Comparison of ENCODE assay signal across 7 cellular contexts in genomic region chr5:127959152-127959764, GRCh38.
DNase-seq lines count a peak whose midpoint lies in the region; ATAC-seq lines count a peak whose summit lies in the region.

No MANE protein-coding gene starts in this region.

- peaks cover 18 to 37% of the 10 kb centered on the region in 2 donors for H3K4me1 ChIP-seq in muscle layer of duodenum (ENCODE audit: control insufficient read depth in 1 of 2, insufficient read depth in 2 of 2, low read length in 2 of 2)

- no peaks in the 10 kb centered on the region for H3K27me3 ChIP-seq in muscle layer of duodenum (ENCODE audit: low read depth, low read length)

- no peak for ATAC-seq in HG03439 (IDR thresholded peaks at IDR 0.05; ENCODE audit: unreplicated experiment)

- DNase-seq in HS-5 (ENCODE audit: low read depth) = peak; percentile 73
- peak; percentile 95 for DNase-seq in NCI-H748 (lab: John Stamatoyannopoulos, UW; ENCODE audit: unreplicated experiment)
- peak; percentile 89 for DNase-seq in cerebellar cortex (ENCODE audit: low spot score)
- DNase-seq in retina = no peak
- no peak for DNase-seq in SKM-1 treated with dmso at 0.1 percent for 144 hours (lab: John Stamatoyannopoulos, UW; ENCODE audit: unreplicated experiment)

- H3K27ac ChIP-seq in muscle layer of duodenum (ENCODE audit: low read length) = peak overlapping the region; percentile 41

- H3K36me3 ChIP-seq in muscle layer of duodenum (ENCODE audit: control insufficient read depth in 1 of 2, insufficient read depth in 2 of 2, low read length in 2 of 2) = no peaks in the 10 kb centered on the region

- no peak overlapping the region for H3K4me3 ChIP-seq in muscle layer of duodenum (ENCODE audit: low read depth in 1 of 2, low read length in 2 of 2)

- peaks cover 0 to 2% of the 10 kb centered on the region in 2 donors for H3K9me3 ChIP-seq in muscle layer of duodenum (ENCODE audit: control insufficient read depth in 1 of 2, low read length in 2 of 2)

Comparison
In these comparisons a context has a peak if more than half of its experiments do, and no peak if none do; other contexts are left out.
1. DNase-seq: peak in HS-5 (single experiment), NCI-H748 (single experiment) and cerebellar cortex (single experiment); none in retina (single experiment) and SKM-1 treated with dmso at 0.1 percent for 144 hours (single experiment).